ENCODE assay signal across 1 cellular context in genomic region chr17:31841850-31842415, GRCh38.
TF ChIP-seq lines count a peak whose summit lies in the region.

No MANE protein-coding gene starts in this region.

TF ChIP-seq in GM23338, 12 proteins besides CTCF, POLR2A, EP300 and RAD21:
- no peak for TF ChIP-seq EZH2 (IDR thresholded peaks at IDR 0.05; ENCODE audit: low read depth, unreplicated experiment)
- TF ChIP-seq POLR2AphosphoS5 (IDR thresholded peaks at IDR 0.05; ENCODE audit: low read depth), result no peak
- TF ChIP-seq NANOG (IDR thresholded peaks at IDR 0.05; ENCODE audit: borderline replicate concordance), result no peak
- TF ChIP-seq STAT1 (IDR thresholded peaks at IDR 0.05; ENCODE audit: unreplicated experiment), result no peak
- no peak for TF ChIP-seq JUNB (IDR thresholded peaks at IDR 0.05; ENCODE audit: unreplicated experiment)
